ENCODE assay signal across 8 cellular contexts in the genomic region with DNA sequence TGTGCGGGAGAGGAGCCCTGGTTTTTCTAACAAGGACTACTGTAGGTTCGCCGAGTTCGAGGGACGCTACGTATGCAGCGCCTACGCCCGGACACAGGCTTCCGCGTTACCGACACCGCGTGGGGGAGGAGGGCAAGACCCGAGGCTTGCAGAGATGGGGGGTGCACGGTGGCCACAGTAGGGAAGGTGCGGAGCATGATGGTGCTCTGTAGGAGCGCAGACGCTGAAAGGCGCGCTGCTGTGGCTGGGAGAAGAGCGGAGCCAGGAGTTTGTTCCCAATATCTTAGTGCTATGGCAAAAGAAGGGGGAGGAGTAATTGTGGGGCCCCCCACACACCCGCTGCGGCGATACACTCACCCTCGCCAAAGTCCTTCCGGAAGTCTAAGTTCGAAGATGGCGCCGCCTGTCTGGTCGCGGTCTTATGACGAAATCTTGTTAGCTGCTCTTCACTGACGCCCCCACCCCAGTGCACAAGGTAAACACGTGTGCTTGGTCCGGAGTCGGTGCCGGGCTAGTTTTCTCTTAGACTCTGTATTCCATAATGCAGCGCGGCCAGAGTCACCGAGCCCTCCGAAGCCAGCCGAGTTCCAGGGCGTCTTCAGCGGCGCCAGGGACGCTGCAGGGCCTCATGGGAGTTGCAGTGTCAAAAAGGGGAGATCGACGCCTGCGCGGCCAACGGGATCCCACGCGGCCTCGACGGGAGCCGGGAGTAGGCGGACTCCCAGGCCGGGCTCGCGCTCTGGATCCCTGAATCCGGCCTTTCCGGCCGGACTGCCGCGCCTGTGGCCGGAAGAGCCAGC. TPM values are rescaled to one million over a fixed set of nuclear protein-coding genes. Genes with fewer than 3 reads are reported as not detected.
DNase-seq lines count a peak whose midpoint lies in the region; ATAC-seq, FAIRE-seq and TF ChIP-seq lines count a peak whose summit lies in the region.

A gene with protein sequence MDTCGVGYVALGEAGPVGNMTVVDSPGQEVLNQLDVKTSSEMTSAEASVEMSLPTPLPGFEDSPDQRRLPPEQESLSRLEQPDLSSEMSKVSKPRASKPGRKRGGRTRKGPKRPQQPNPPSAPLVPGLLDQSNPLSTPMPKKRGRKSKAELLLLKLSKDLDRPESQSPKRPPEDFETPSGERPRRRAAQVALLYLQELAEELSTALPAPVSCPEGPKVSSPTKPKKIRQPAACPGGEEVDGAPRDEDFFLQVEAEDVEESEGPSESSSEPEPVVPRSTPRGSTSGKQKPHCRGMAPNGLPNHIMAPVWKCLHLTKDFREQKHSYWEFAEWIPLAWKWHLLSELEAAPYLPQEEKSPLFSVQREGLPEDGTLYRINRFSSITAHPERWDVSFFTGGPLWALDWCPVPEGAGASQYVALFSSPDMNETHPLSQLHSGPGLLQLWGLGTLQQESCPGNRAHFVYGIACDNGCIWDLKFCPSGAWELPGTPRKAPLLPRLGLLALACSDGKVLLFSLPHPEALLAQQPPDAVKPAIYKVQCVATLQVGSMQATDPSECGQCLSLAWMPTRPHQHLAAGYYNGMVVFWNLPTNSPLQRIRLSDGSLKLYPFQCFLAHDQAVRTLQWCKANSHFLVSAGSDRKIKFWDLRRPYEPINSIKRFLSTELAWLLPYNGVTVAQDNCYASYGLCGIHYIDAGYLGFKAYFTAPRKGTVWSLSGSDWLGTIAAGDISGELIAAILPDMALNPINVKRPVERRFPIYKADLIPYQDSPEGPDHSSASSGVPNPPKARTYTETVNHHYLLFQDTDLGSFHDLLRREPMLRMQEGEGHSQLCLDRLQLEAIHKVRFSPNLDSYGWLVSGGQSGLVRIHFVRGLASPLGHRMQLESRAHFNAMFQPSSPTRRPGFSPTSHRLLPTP (minus strand): TSS at position 383 of the 800 bp plus-strand sequence. CDS start 13,210 bp downstream, outside the sequence.

- H3K27ac ChIP-seq in adrenal gland: peak within 1 kb of the TSS; percentile 87 to 95 (median 90)
- peak within 1 kb of the TSS; percentile 66 to 98 (median 88) for H3K27ac ChIP-seq in heart left ventricle
- peak within 1 kb of the TSS; percentile 89 to 94 (median 92) for H3K27ac ChIP-seq in upper lobe of left lung

- TF ChIP-seq CTCF in adrenal gland (IDR thresholded peaks at IDR 0.05) (peak in 2 of 6 experiments; percentile 21 to 38), heart left ventricle (IDR thresholded peaks at IDR 0.05) (peak in 2 of 12 donors; percentile 10 to 21), upper lobe of left lung (IDR thresholded peaks at IDR 0.05) (peak in 4 of 6 experiments; percentile 30 to 55 (median 34))

- peak within 1 kb of the TSS; percentile 69 to 97 (median 88) for H3K4me3 ChIP-seq in adrenal gland
- peak within 1 kb of the TSS; percentile 61 to 97 (median 84) for H3K4me3 ChIP-seq in heart left ventricle
- peak within 1 kb of the TSS; percentile 72 to 97 (median 94) for H3K4me3 ChIP-seq in upper lobe of left lung

- TF ChIP-seq POLR2A in GM12892 (IDR thresholded peaks at IDR 0.05; ENCODE audit: low read depth, low read length) (peak; percentile 70), adrenal gland (IDR thresholded peaks at IDR 0.05) (peak in 1 of 2 donors; percentile 2), heart left ventricle (IDR thresholded peaks at IDR 0.05) (peak in 1 of 2 donors; percentile 44), upper lobe of left lung (IDR thresholded peaks at IDR 0.05) (peak in 2 of 4 donors; percentile 44 to 72)

- no peaks in the 10 kb centered on the region for H3K27me3 ChIP-seq in adrenal gland
- no peaks in the 10 kb centered on the region for H3K27me3 ChIP-seq in heart left ventricle
- H3K27me3 ChIP-seq in upper lobe of left lung: no peaks in the 10 kb centered on the region

- DNase-seq in GM12892 (ENCODE audit: insufficient read length) (peak; percentile 77), NCI-H146 (lab: John Stamatoyannopoulos, UW) (peak; percentile 99), T-helper 1 cell (peak; percentile 80 to 93 (median 89)), adrenal gland (peak; percentile 93 to 97 (median 96)), heart left ventricle (peak; percentile 95 to 97 (median 95)), posterior cingulate gyrus (peak; percentile 91 to 99 (median 95)), upper lobe of left lung (peak; percentile 93 to 97)

- FAIRE-seq in GM12892 (lab: Jason Lieb, UNC): peak; percentile 88

- TF ChIP-seq EP300 in upper lobe of left lung (IDR thresholded peaks at IDR 0.05): no peak

- H3K36me3 ChIP-seq in adrenal gland (replicated peaks in 1 of 2) (no peaks in the 10 kb centered on the region), heart left ventricle (no peaks in the 10 kb centered on the region), upper lobe of left lung (no peaks in the 10 kb centered on the region)

- H3K4me1 ChIP-seq in adrenal gland (replicated peaks in 1 of 2): peaks cover 34 to 39% of the 10 kb centered on the region in 2 donors
- H3K4me1 ChIP-seq in heart left ventricle: peaks cover 4 to 57% (median 27%) of the 10 kb centered on the region in 12 donors
- H3K4me1 ChIP-seq in upper lobe of left lung: peaks cover 32 to 45% (median 35%) of the 10 kb centered on the region in 4 donors

- WGBS in adrenal gland, 4 donors: 0% methylated on average over 14 to 67 of the region's 67 CpGs
- WGBS in heart left ventricle, 4 donors: 0% methylated on average over 58 to 67 of the region's 67 CpGs
- WGBS in upper lobe of left lung, 2 donors: 0 to 2% methylated on average over 13 to 59 of the region's 67 CpGs

- peak; percentile 75 for ATAC-seq in HG02852 (IDR thresholded peaks at IDR 0.05; ENCODE audit: unreplicated experiment)
- ATAC-seq in heart left ventricle: peak; percentile 97 to 98 (median 98)
- ATAC-seq in upper lobe of left lung (ENCODE audit: low FRiP score in 2 of 2): peak; percentile 97 to 99

- intact Hi-C loops in adrenal gland (cut with DNase I): no loop called here
- intact Hi-C loops in heart left ventricle (cut with DNase I): loop anchor here in 4 of 10 donors (1.0 to 5.0 kb wide), 6 partner anchors 14 to 52 kb away; a partner anchor contains a TSS
- intact Hi-C loops in posterior cingulate gyrus (cut with DNase I): loop anchor here (1.0 to 5.0 kb wide), 2 partner anchors 14 to 34 kb away; a partner anchor contains a TSS

- H3K9me3 ChIP-seq in adrenal gland (replicated peaks in 1 of 3): no peaks in the 10 kb centered on the region
- no peaks in the 10 kb centered on the region for H3K9me3 ChIP-seq in heart left ventricle
- H3K9me3 ChIP-seq in upper lobe of left lung: no peaks in the 10 kb centered on the region

RNA-seq across cellular contexts. Expression of the gene that starts here (rescaled TPM):
- 52.2 TPM for polyA plus RNA-seq in GM12892 (2012; ENCODE audit: missing spikeins)
- total RNA-seq in adrenal gland (10 to 100 TPM; 30.6 to 60.4 (median 43.9) TPM), heart left ventricle (10 to 100 TPM; 19.9 to 42.6 (median 28.3) TPM), upper lobe of left lung (100 to 1,000 TPM in 1 of 6 donors, 10 to 100 TPM in 5; 43.9 to 104 (median 48.9) TPM)
- polyA plus RNA-seq in adrenal gland (10 to 100 TPM; 52.3 to 73.9 (median 60.9) TPM), heart left ventricle (10 to 100 TPM; 17.8 to 21.9 TPM)

Comparison
In these comparisons a context has a peak if more than half of its experiments do, and no peak if none do; other contexts are left out.
1. Peak in every context shown above with its lines: DNase-seq, ATAC-seq, H3K4me3 ChIP-seq and H3K27ac ChIP-seq.